Comparison of ENCODE assay signal across 8 cellular contexts in genomic region chrX:47836164-47837072, GRCh38.
DNase-seq lines count a peak whose midpoint lies in the region; ATAC-seq, FAIRE-seq and TF ChIP-seq lines count a peak whose summit lies in the region.

Gene ZNF81 (plus strand): TSS chrX:47836902. CDS start chrX:47846268, 9,366 bp downstream.

- ATAC-seq in HG03378 (IDR thresholded peaks at IDR 0.05; ENCODE audit: unreplicated experiment), result peak; percentile 86
- peak; percentile 92 to 94 for ATAC-seq in activated CD4-positive, CD25-positive, alpha-beta regulatory T cell treated with anti-CD3 and anti-CD28 coated beads, Interleukin-2, amount 50 U/mL, for 24 hours

- DNase-seq in AML-193 (lab: John Stamatoyannopoulos, UW), result peak; percentile 71 to 72
- peak; percentile 84 for DNase-seq in NCI-H446 treated with DMSO at 0.1 percent for 48 hours (lab: John Stamatoyannopoulos, UW)
- peak; percentile 53 to 87 for DNase-seq in cerebellar nuclear complex (lab: John Stamatoyannopoulos, UW)
- peak; percentile 85 for DNase-seq in stimulated activated CD4-positive, alpha-beta T cell treated with anti-CD3 and anti-CD28 coated beads, Interleukin-12 subunit alpha, Interleukin-12 subunit beta, amount 100 ng/mL, for 4 hours

- TF ChIP-seq POLR2A in GM19099 (IDR thresholded peaks at IDR 0.05; ENCODE audit: extremely low read depth, insufficient read length, low read depth), result peak; percentile 74

- peak; percentile 73 for FAIRE-seq in islet of Langerhans (lab: Jason Lieb, UNC)

Comparison
In these comparisons a context has a peak if more than half of its experiments do, and no peak if none do; other contexts are left out.
1. Peak in every context shown above with its lines: DNase-seq and ATAC-seq.